1 cellular context compared by ENCODE assay signal in the genomic region with DNA sequence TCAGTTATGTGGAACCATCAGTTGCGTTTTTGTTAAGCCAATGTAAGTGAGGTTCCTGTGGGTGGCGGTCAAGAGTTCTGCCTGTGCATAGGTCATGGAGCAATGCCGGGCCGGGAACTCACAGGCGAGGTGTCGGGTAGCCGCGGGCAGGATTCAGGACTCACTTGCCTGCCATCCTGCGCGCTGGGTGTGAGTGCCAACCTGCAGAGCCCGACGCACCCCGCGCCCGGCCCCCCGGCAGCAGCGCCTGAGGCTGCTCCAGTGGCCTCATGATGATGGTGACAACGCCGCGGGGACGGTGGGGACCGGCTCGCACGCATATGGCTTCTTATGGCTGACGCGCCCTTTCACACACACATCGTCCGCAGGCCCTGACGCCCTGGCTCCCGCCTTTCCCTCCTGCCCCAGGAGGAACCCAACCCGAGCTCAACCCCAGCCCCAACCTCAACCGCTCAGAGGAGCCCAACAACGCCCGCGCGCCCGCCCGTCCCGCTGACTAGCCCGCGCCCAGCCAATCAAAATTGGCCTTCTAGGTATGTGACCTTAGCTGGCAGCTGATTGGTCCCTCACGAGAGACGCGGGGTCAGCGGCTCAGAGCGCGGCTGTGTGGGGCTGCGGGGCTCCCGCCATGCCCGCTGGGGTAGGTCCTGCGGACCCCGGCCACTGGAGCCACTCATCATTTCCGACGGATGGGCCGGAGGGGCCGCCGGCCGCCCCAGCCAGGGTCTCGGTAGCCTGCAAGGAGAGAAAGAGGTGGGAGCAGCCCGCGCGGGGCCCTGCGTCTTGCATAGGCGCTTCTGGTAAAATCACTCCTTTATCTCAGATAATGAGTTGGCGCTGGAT.
TF ChIP-seq lines count a peak whose summit lies in the region.

A gene with protein sequence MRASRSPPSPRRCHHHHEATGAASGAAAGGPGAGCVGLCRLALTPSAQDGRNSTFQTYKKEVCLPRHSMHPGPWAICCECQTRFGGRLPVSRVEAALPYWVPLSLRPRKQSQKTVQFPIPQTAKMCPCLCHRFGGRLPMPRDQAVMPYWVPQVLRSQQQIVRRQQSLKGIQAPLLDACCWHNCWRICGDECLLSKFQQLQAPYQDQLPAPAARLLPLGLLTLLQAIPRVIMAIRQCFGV (minus strand): TSS at position 470 of the 843 bp plus-strand sequence. CDS start 150 bp downstream, at position 320.

TF ChIP-seq in HepG2, 621 proteins besides CTCF, POLR2A, EP300 and RAD21 (continued from another document and continues in another):
- no peak for TF ChIP-seq HMG20A (CRISPR knock-in tag; IDR thresholded peaks at IDR 0.05; ENCODE audit: borderline replicate concordance)
- TF ChIP-seq BRCA1 (CRISPR knock-in tag; IDR thresholded peaks at IDR 0.05) = no peak
- peak; percentile 64; the same call in 1 of the 2 replicates for TF ChIP-seq ZNF550 (CRISPR knock-in tag; IDR thresholded peaks at IDR 0.05; ENCODE audit: borderline replicate concordance)
- peak; percentile 52; the same call in 1 of the 2 replicates for TF ChIP-seq POLR2AphosphoS2 (IDR thresholded peaks at IDR 0.05; ENCODE audit: low read depth, low read length)
- TF ChIP-seq, protein P1, sequence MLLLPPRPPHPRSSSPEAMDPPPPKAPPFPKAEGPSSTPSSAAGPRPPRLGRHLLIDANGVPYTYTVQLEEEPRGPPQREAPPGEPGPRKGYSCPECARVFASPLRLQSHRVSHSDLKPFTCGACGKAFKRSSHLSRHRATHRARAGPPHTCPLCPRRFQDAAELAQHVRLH (CRISPR knock-in tag; IDR thresholded peaks at IDR 0.05; ENCODE audit: borderline replicate concordance, low read depth) = peak; percentile 80; the same call in 1 of the 2 replicates
- peak; percentile 70; the same call in 1 of the 2 replicates for TF ChIP-seq PHF21A (CRISPR knock-in tag; IDR thresholded peaks at IDR 0.05)
- TF ChIP-seq PPARG (CRISPR knock-in tag; conservative IDR thresholded peaks at IDR 0.05) = peak; percentile 100
- TF ChIP-seq, protein P2, sequence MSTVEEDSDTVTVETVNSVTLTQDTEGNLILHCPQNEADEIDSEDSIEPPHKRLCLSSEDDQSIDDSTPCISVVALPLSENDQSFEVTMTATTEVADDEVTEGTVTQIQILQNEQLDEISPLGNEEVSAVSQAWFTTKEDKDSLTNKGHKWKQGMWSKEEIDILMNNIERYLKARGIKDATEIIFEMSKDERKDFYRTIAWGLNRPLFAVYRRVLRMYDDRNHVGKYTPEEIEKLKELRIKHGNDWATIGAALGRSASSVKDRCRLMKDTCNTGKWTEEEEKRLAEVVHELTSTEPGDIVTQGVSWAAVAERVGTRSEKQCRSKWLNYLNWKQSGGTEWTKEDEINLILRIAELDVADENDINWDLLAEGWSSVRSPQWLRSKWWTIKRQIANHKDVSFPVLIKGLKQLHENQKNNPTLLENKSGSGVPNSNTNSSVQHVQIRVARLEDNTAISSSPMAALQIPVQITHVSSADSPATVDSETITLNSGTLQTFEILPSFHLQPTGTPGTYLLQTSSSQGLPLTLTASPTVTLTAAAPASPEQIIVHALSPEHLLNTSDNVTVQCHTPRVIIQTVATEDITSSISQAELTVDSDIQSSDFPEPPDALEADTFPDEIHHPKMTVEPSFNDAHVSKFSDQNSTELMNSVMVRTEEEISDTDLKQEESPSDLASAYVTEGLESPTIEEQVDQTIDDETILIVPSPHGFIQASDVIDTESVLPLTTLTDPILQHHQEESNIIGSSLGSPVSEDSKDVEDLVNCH (CRISPR knock-in tag; IDR thresholded peaks at IDR 0.05) = peak; percentile 27; the same call in 1 of the 2 replicates
- TF ChIP-seq, protein P3, sequence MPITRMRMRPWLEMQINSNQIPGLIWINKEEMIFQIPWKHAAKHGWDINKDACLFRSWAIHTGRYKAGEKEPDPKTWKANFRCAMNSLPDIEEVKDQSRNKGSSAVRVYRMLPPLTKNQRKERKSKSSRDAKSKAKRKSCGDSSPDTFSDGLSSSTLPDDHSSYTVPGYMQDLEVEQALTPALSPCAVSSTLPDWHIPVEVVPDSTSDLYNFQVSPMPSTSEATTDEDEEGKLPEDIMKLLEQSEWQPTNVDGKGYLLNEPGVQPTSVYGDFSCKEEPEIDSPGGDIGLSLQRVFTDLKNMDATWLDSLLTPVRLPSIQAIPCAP (CRISPR knock-in tag; IDR thresholded peaks at IDR 0.05; ENCODE audit: low read depth) = peak; percentile 86; the same call in 1 of the 2 replicates
- no peak for TF ChIP-seq TRIM24 (CRISPR knock-in tag; IDR thresholded peaks at IDR 0.05)
- no peak for TF ChIP-seq ZSCAN12 (CRISPR knock-in tag; IDR thresholded peaks at IDR 0.05)
- TF ChIP-seq TBX3 (IDR thresholded peaks at IDR 0.05; ENCODE audit: borderline replicate concordance) = peak; percentile 56; the same call in 1 of the 2 replicates
- TF ChIP-seq CBX5 (CRISPR knock-in tag; IDR thresholded peaks at IDR 0.05; ENCODE audit: borderline replicate concordance) = peak; percentile 15; the same call in 1 of the 2 replicates
- TF ChIP-seq ZFP36 (IDR thresholded peaks at IDR 0.05; ENCODE audit: borderline replicate concordance, low read depth, low read length, partially characterized antibody) = no peak
- TF ChIP-seq, protein P4, sequence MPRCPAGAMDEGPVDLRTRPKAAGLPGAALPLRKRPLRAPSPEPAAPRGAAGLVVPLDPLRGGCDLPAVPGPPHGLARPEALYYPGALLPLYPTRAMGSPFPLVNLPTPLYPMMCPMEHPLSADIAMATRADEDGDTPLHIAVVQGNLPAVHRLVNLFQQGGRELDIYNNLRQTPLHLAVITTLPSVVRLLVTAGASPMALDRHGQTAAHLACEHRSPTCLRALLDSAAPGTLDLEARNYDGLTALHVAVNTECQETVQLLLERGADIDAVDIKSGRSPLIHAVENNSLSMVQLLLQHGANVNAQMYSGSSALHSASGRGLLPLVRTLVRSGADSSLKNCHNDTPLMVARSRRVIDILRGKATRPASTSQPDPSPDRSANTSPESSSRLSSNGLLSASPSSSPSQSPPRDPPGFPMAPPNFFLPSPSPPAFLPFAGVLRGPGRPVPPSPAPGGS (CRISPR knock-in tag; IDR thresholded peaks at IDR 0.05) = peak; percentile 54; the same call in 1 of the 2 replicates
- TF ChIP-seq, protein P5, sequence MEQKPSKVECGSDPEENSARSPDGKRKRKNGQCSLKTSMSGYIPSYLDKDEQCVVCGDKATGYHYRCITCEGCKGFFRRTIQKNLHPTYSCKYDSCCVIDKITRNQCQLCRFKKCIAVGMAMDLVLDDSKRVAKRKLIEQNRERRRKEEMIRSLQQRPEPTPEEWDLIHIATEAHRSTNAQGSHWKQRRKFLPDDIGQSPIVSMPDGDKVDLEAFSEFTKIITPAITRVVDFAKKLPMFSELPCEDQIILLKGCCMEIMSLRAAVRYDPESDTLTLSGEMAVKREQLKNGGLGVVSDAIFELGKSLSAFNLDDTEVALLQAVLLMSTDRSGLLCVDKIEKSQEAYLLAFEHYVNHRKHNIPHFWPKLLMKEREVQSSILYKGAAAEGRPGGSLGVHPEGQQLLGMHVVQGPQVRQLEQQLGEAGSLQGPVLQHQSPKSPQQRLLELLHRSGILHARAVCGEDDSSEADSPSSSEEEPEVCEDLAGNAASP (CRISPR knock-in tag; IDR thresholded peaks at IDR 0.05; ENCODE audit: borderline replicate concordance) = peak; percentile 75; the same call in 1 of the 2 replicates
- TF ChIP-seq, protein P6, sequence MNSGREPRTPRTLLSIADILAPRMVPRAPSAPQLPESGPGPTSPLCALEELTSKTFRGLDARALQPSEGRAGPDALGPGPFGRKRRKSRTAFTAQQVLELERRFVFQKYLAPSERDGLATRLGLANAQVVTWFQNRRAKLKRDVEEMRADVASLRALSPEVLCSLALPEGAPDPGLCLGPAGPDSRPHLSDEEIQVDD (CRISPR knock-in tag; IDR thresholded peaks at IDR 0.05; ENCODE audit: borderline replicate concordance) = no peak
- TF ChIP-seq ZNF543 (CRISPR knock-in tag; IDR thresholded peaks at IDR 0.05) = no peak; the same call in 1 of the 2 replicates
- TF ChIP-seq, protein P7, sequence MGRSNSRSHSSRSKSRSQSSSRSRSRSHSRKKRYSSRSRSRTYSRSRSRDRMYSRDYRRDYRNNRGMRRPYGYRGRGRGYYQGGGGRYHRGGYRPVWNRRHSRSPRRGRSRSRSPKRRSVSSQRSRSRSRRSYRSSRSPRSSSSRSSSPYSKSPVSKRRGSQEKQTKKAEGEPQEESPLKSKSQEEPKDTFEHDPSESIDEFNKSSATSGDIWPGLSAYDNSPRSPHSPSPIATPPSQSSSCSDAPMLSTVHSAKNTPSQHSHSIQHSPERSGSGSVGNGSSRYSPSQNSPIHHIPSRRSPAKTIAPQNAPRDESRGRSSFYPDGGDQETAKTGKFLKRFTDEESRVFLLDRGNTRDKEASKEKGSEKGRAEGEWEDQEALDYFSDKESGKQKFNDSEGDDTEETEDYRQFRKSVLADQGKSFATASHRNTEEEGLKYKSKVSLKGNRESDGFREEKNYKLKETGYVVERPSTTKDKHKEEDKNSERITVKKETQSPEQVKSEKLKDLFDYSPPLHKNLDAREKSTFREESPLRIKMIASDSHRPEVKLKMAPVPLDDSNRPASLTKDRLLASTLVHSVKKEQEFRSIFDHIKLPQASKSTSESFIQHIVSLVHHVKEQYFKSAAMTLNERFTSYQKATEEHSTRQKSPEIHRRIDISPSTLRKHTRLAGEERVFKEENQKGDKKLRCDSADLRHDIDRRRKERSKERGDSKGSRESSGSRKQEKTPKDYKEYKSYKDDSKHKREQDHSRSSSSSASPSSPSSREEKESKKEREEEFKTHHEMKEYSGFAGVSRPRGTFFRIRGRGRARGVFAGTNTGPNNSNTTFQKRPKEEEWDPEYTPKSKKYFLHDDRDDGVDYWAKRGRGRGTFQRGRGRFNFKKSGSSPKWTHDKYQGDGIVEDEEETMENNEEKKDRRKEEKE (IDR thresholded peaks at IDR 0.05) = no peak
- TF ChIP-seq AHR (CRISPR knock-in tag; IDR thresholded peaks at IDR 0.05) = peak; percentile 92; the same call in 1 of the 2 replicates
- TF ChIP-seq TSC22D2 (CRISPR knock-in tag; IDR thresholded peaks at IDR 0.05; ENCODE audit: borderline replicate concordance) = 0 out of 2 replicates have a peak, but pooled peaks have one; percentile 60
- TF ChIP-seq, protein P8, sequence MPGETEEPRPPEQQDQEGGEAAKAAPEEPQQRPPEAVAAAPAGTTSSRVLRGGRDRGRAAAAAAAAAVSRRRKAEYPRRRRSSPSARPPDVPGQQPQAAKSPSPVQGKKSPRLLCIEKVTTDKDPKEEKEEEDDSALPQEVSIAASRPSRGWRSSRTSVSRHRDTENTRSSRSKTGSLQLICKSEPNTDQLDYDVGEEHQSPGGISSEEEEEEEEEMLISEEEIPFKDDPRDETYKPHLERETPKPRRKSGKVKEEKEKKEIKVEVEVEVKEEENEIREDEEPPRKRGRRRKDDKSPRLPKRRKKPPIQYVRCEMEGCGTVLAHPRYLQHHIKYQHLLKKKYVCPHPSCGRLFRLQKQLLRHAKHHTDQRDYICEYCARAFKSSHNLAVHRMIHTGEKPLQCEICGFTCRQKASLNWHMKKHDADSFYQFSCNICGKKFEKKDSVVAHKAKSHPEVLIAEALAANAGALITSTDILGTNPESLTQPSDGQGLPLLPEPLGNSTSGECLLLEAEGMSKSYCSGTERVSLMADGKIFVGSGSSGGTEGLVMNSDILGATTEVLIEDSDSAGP (CRISPR knock-in tag; IDR thresholded peaks at IDR 0.05; ENCODE audit: borderline replicate concordance) = peak; percentile 93
- TF ChIP-seq, protein P9, sequence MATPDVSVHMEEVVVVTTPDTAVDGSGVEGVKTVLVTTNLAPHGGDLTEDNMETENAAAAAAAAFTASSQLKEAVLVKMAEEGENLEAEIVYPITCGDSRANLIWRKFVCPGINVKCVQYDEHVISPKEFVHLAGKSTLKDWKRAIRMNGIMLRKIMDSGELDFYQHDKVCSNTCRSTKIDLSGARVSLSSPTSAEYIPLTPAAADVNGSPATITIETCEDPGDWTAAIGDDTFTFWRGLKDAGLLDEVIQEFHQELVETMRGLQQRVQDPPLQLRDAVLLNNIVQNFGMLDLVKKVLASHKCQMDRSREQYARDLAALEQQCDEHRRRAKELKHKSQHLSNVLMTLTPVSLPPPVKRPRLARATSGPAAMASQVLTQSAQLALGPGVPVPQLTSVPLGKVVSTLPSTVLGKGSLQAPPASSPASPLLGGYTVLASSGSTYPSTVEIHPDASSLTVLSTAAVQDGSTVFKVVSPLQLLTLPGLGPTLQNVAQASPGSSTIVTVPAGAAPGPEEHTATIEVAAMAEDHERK (CRISPR knock-in tag; IDR thresholded peaks at IDR 0.05; ENCODE audit: low read depth) = peak; percentile 52; the same call in 1 of the 2 replicates
- no peak for TF ChIP-seq TBL1XR1 (IDR thresholded peaks at IDR 0.05; ENCODE audit: borderline replicate concordance, low read length, partially characterized antibody)
- peak; percentile 94 for TF ChIP-seq DMAP1 (CRISPR knock-in tag; IDR thresholded peaks at IDR 0.05)
- TF ChIP-seq, protein P10, sequence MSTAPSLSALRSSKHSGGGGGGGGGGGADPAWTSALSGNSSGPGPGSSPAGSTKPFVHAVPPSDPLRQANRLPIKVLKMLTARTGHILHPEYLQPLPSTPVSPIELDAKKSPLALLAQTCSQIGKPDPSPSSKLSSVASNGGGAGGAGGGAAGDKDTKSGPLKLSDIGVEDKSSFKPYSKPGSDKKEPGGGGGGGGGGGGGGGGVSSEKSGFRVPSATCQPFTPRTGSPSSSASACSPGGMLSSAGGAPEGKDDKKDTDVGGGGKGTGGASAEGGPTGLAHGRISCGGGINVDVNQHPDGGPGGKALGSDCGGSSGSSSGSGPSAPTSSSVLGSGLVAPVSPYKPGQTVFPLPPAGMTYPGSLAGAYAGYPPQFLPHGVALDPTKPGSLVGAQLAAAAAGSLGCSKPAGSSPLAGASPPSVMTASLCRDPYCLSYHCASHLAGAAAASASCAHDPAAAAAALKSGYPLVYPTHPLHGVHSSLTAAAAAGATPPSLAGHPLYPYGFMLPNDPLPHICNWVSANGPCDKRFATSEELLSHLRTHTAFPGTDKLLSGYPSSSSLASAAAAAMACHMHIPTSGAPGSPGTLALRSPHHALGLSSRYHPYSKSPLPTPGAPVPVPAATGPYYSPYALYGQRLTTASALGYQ (CRISPR knock-in tag; IDR thresholded peaks at IDR 0.05) = 0 out of 2 replicates have a peak, but pooled peaks have one; percentile 17
- TF ChIP-seq, protein P11, sequence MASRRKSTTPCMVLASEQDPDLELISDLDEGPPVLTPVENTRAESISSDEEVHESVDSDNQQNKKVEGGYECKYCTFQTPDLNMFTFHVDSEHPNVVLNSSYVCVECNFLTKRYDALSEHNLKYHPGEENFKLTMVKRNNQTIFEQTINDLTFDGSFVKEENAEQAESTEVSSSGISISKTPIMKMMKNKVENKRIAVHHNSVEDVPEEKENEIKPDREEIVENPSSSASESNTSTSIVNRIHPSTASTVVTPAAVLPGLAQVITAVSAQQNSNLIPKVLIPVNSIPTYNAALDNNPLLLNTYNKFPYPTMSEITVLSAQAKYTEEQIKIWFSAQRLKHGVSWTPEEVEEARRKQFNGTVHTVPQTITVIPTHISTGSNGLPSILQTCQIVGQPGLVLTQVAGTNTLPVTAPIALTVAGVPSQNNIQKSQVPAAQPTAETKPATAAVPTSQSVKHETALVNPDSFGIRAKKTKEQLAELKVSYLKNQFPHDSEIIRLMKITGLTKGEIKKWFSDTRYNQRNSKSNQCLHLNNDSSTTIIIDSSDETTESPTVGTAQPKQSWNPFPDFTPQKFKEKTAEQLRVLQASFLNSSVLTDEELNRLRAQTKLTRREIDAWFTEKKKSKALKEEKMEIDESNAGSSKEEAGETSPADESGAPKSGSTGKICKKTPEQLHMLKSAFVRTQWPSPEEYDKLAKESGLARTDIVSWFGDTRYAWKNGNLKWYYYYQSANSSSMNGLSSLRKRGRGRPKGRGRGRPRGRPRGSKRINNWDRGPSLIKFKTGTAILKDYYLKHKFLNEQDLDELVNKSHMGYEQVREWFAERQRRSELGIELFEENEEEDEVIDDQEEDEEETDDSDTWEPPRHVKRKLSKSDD (CRISPR knock-in tag; IDR thresholded peaks at IDR 0.05; ENCODE audit: low read depth) = no peak
- peak; percentile 88 for TF ChIP-seq ARNT2 (CRISPR knock-in tag; IDR thresholded peaks at IDR 0.05; ENCODE audit: low read depth)
- TF ChIP-seq ZNF230 (CRISPR knock-in tag; IDR thresholded peaks at IDR 0.05) = peak; percentile 83
- no peak for TF ChIP-seq SRSF9 (IDR thresholded peaks at IDR 0.05; ENCODE audit: borderline replicate concordance, insufficient read depth, low read depth, low read length, poor library complexity, severe bottlenecking)
- no peak; the same call in 1 of the 2 replicates for TF ChIP-seq ZFP90 (CRISPR knock-in tag; IDR thresholded peaks at IDR 0.05; ENCODE audit: borderline replicate concordance)
- peak; percentile 19; the same call in 1 of the 2 replicates for TF ChIP-seq BHLHE40 (IDR thresholded peaks at IDR 0.05; ENCODE audit: low read length)
